8 cellular contexts compared by ENCODE assay signal in genomic region chr2:96336104-96336775, GRCh38. TPM values are rescaled to one million over a fixed set of nuclear protein-coding genes. Genes with fewer than 3 reads are reported as not detected.
A peak's percentile ranks its signal among the peaks of the same experiment; 100 is the strongest.
DNase-seq lines count a peak whose midpoint lies in the region; ATAC-seq and TF ChIP-seq lines count a peak whose summit lies in the region.

No MANE protein-coding gene starts in this region.

- H3K9me3 ChIP-seq in BE2C = no peaks in the 10 kb centered on the region

- H3K36me3 ChIP-seq in BE2C (no peaks in the 10 kb centered on the region), H7 (replicated peaks; ENCODE audit: control insufficient read depth, insufficient read depth, low read length) (peaks cover 4% of the 10 kb centered on the region; the same call in 1 of the 2 replicates), kidney epithelial cell (ENCODE audit: control insufficient read depth, insufficient read depth, low read length) (no peaks in the 10 kb centered on the region), urinary bladder (ENCODE audit: insufficient read depth) (no peaks in the 10 kb centered on the region)

- CTCF ChIA-PET in activated B cell treated with CpG ODN at 0.5 μM for 24 hours (lab: Charles Lee) = no interaction called here

- no peaks in the 10 kb centered on the region for H3K36me3 Mint-ChIP-seq in activated B cell treated with CpG ODN at 0.5 μM for 24 hours (ENCODE audit: low read depth)

- peak overlapping the region; percentile 80 for H3K4me3 ChIP-seq in BE2C (ENCODE audit: low read depth, low read length)
- H3K4me3 ChIP-seq in H7 (ENCODE audit: insufficient read depth, low read depth, low read length) = peak overlapping the region; percentile 65
- peak overlapping the region; percentile 77 for H3K4me3 ChIP-seq in kidney epithelial cell (ENCODE audit: low read depth, low read length)
- peak overlapping the region; percentile 62 for H3K4me3 ChIP-seq in urinary bladder (ENCODE audit: low read depth, low read length)

- peak overlapping the region; percentile 91 for H3K27ac Mint-ChIP-seq in activated B cell treated with CpG ODN at 0.5 μM for 24 hours

- no peak for TF ChIP-seq CTCF in BE2C (IDR thresholded peaks at IDR 0.05; ENCODE audit: low read depth, low read length)
- TF ChIP-seq CTCF in activated B cell treated with CpG ODN at 0.5 μM for 24 hours (IDR thresholded peaks at IDR 0.05) = no peak
- TF ChIP-seq CTCF in kidney epithelial cell (IDR thresholded peaks at IDR 0.05; ENCODE audit: insufficient read depth, low read length, poor library complexity, severe bottlenecking) = no peak

- H3K27me3 ChIP-seq in BE2C (no peaks in the 10 kb centered on the region), H7 (ENCODE audit: control insufficient read depth, insufficient read depth, low read length) (no peaks in the 10 kb centered on the region), kidney epithelial cell (ENCODE audit: control insufficient read depth, insufficient read depth, low read length) (no peaks in the 10 kb centered on the region)

- peak overlapping the region; percentile 87 for H3K4me3 Mint-ChIP-seq in activated B cell treated with CpG ODN at 0.5 μM for 24 hours

- no peaks in the 10 kb centered on the region for H3K9me3 Mint-ChIP-seq in activated B cell treated with CpG ODN at 0.5 μM for 24 hours

- H3K4me1 ChIP-seq in BE2C (no peaks in the 10 kb centered on the region), urinary bladder (ENCODE audit: insufficient read depth) (no peaks in the 10 kb centered on the region)

- H3K27me3 Mint-ChIP-seq in activated B cell treated with CpG ODN at 0.5 μM for 24 hours = no peaks in the 10 kb centered on the region

- H3K27ac ChIP-seq in urinary bladder (ENCODE audit: low read depth) = no peak overlapping the region

- POLR2A ChIA-PET in activated B cell treated with CpG ODN at 0.5 μM for 24 hours (lab: Charles Lee) = interaction anchor here (0.5 to 5.0 kb wide), 13 partner anchors 9 to 853 kb away, joined by 3 to 115 read pairs (median 5); partner anchors contain the start of genes ARID5A, CIAO1, ITPRIPL1 and SNRNP200

- no peak for ATAC-seq in activated B cell treated with CpG ODN at 0.5 μM for 24 hours (ENCODE audit: low read depth)
- ATAC-seq in esophagus mucosa = no peak

- 10% methylated on average over 15 of the region's 15 CpGs for WGBS in urinary bladder

- H3K4me1 Mint-ChIP-seq in activated B cell treated with CpG ODN at 0.5 μM for 24 hours = peaks cover 36% of the 10 kb centered on the region

- intact Hi-C loops in activated B cell treated with CpG ODN at 0.5 μM for 24 hours (cut with micrococcal nuclease) = loop anchor here (1.0 to 5.0 kb wide), 6 partner anchors 8 to 201 kb away; partner anchors contain the start of genes ARID5A, CIAO1 and STARD7

- DNase-seq in BE2C (no peak), H7 (no peak), activated B cell treated with CpG ODN at 0.5 μM for 24 hours (no peak), kidney epithelial cell (ENCODE audit: low read depth) (no peak)
- DNase-seq in NK-92 treated with Interleukin-12 subunit alpha and Interleukin-12 subunit beta, amount 100 ng/mL, for 24 hours (lab: John Stamatoyannopoulos, UW) = no peak
- no peak for DNase-seq in activated CD4-positive, alpha-beta T cell treated with anti-CD3 and anti-CD28 coated beads, Interleukin-2, amount 50 U/mL, for 1 hour

RNA-seq across cellular contexts. Expression of gene NCAPH, which starts 0.7 kb away (rescaled TPM):
- polyA plus RNA-seq in BE2C (2012; ENCODE audit: insufficient read depth, insufficient read length, low read depth) = 5.3 TPM
- total RNA-seq in H7 (2014; rRNA removed; shearing (Covaris generic)) = 37.2 and 46.4 TPM in 2 replicates
- total RNA-seq in activated B cell treated with CpG ODN at 0.5 μM for 24 hours (1.8 and 2.4 TPM in 2 replicates), kidney epithelial cell (3.1 and 4.1 TPM in 2 replicates), urinary bladder (6.5 TPM), esophagus mucosa (11.7 TPM)
- 0.70 TPM for polyA plus RNA-seq in urinary bladder

RNA-seq across cellular contexts. Expression of gene ITPRIPL1, which starts 11.1 kb away (rescaled TPM):
- polyA plus RNA-seq in BE2C (2012; ENCODE audit: insufficient read depth, insufficient read length, low read depth) = 10.0 TPM
- 8.8 and 9.0 TPM in 2 replicates for total RNA-seq in H7 (2014; rRNA removed; shearing (Covaris generic))
- total RNA-seq in activated B cell treated with CpG ODN at 0.5 μM for 24 hours (2.7 and 4.4 TPM in 2 replicates), kidney epithelial cell (5.1 and 5.5 TPM in 2 replicates), urinary bladder (3.3 TPM), esophagus mucosa (1.8 TPM)
- 0.99 TPM for polyA plus RNA-seq in urinary bladder

RNA-seq across cellular contexts. Expression of gene SNRNP200, which starts 30.9 kb away (rescaled TPM):
- 297 TPM for polyA plus RNA-seq in BE2C (2012; ENCODE audit: insufficient read depth, insufficient read length, low read depth)
- total RNA-seq in H7 (2014; rRNA removed; shearing (Covaris generic)) = 60.5 and 73.5 TPM in 2 replicates
- 185 and 208 TPM in 2 replicates for total RNA-seq in activated B cell treated with CpG ODN at 0.5 μM for 24 hours
- total RNA-seq in kidney epithelial cell = 104 and 124 TPM in 2 replicates
- 58.3 TPM for total RNA-seq in urinary bladder
- polyA plus RNA-seq in urinary bladder = 107 TPM
- total RNA-seq in esophagus mucosa = 66.6 TPM
